ENCODE assay signal across 11 cellular contexts in the genomic region with DNA sequence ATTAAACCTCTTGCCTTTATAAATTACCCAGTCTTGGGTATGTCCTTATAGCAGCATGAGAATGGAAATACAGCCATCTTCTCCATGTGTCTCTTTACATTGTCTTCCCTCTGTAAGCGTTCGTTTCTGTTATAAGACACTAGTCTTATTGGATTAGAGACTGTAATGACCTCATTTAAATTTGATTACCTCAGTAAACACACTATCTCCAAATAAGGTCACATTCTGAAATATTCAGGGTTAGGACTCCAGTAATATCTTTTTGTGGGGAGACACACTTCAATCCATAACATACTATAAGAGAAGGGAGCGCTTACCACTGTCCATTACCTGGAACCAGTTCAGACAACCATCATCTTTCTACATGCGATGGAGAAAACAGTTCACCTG. TPM values are rescaled to one million over a fixed set of nuclear protein-coding genes. Genes with fewer than 3 reads are reported as not detected.
DNase-seq lines count a peak whose midpoint lies in the region; ATAC-seq and TF ChIP-seq lines count a peak whose summit lies in the region.
"Had no signal": no experiment of that assay in that cellular context is flagged by ENCODE, and none has a peak within 500 bp of the region (broad histone marks: within the 10 kb centered on the region; RNA-seq: fewer than 3 reads in every experiment).

No MANE protein-coding gene starts in this region.

- no peak for DNase-seq in CD4-positive, alpha-beta T cell
- DNase-seq in memory B cell (ENCODE audit: low spot score in 2 of 2) (no peak), adrenal gland (no peak), NCI-H1048 (lab: John Stamatoyannopoulos, UW) (no peak), foreskin fibroblast (no peak)
- DNase-seq: aorta, left ventricle myocardium inferior, posterior cingulate gyrus had no signal

- POLR2A ChIA-PET in CD4-positive, alpha-beta T cell (lab: Charles Lee) = interaction anchor here (0.7 to 11.8 kb wide), 20 partner anchors 8 to 602 kb away, joined by 3 to 323 read pairs (median 6); partner anchors contain the start of genes BBX, CD47 and IFT57

- peak overlapping the region; percentile 93 for H3K27ac ChIP-seq in CD4-positive, alpha-beta T cell (ENCODE audit: low read depth, low read length)
- H3K27ac ChIP-seq in adrenal gland = no peak overlapping the region
- H3K27ac ChIP-seq: left ventricle myocardium inferior had no signal

- H3K4me1 Mint-ChIP-seq in CD4-positive, alpha-beta T cell (ENCODE audit: low read depth) = peaks cover 75% of the 10 kb centered on the region
- H3K4me1 Mint-ChIP-seq in T-helper 1 cell treated with Interleukin-12 subunit alpha and Interleukin-12 subunit beta and Interleukin-4 antibody, amounts not matched to agents 30 μg/mL and 1 μg/mL, for 36 hours (ENCODE audit: low read depth) = peaks cover 53% of the 10 kb centered on the region
- peaks cover 59% of the 10 kb centered on the region for H3K4me1 Mint-ChIP-seq in memory B cell

- no peak for TF ChIP-seq CTCF in CD4-positive, alpha-beta T cell (IDR thresholded peaks at IDR 0.05)
- TF ChIP-seq CTCF in adrenal gland (IDR thresholded peaks at IDR 0.05) (no peak), foreskin fibroblast (IDR thresholded peaks at IDR 0.05; ENCODE audit: low read depth, low read length) (no peak)

- H3K4me3 ChIP-seq in adrenal gland (no peak overlapping the region), foreskin fibroblast (ENCODE audit: low read depth in 1 of 2, low read length in 2 of 2) (no peak overlapping the region)
- H3K4me3 ChIP-seq: left ventricle myocardium inferior had no signal

- CTCF ChIA-PET in CD4-positive, alpha-beta T cell (lab: Charles Lee) = interaction anchor here (1.2 to 2.2 kb wide), 2 partner anchors 32 to 33 kb away, joined by 4 to 6 read pairs; no protein-coding TSS in a partner anchor

- H3K27ac Mint-ChIP-seq in CD4-positive, alpha-beta T cell = peak overlapping the region; percentile 95
- H3K27ac Mint-ChIP-seq in T-helper 1 cell treated with Interleukin-12 subunit alpha and Interleukin-12 subunit beta and Interleukin-4 antibody, amounts not matched to agents 30 μg/mL and 1 μg/mL, for 36 hours = peak overlapping the region; percentile 100
- H3K27ac Mint-ChIP-seq in memory B cell = peak overlapping the region; percentile 100

- peaks cover 16% of the 10 kb centered on the region for H3K36me3 Mint-ChIP-seq in CD4-positive, alpha-beta T cell (ENCODE audit: low read depth)
- H3K36me3 Mint-ChIP-seq in T-helper 1 cell treated with Interleukin-12 subunit alpha and Interleukin-12 subunit beta and Interleukin-4 antibody, amounts not matched to agents 30 μg/mL and 1 μg/mL, for 36 hours (ENCODE audit: low read depth) = peaks cover 29% of the 10 kb centered on the region
- H3K36me3 Mint-ChIP-seq in memory B cell = peaks cover 15% of the 10 kb centered on the region

- WGBS in adrenal gland, 4 donors = 83 to 89% (median 85%) methylated on average over 4 of the region's 4 CpGs

- ATAC-seq in CD4-positive, alpha-beta T cell (ENCODE audit: poor library complexity) = peak; percentile 47
- ATAC-seq in GM21526 (IDR thresholded peaks at IDR 0.05; ENCODE audit: low FRiP score, unreplicated experiment) (peak; percentile 0), memory B cell (ENCODE audit: low read depth) (peak; percentile 0), HG02852 (IDR thresholded peaks at IDR 0.05; ENCODE audit: unreplicated experiment) (no peak)

- H3K27me3 Mint-ChIP-seq in CD4-positive, alpha-beta T cell = no peaks in the 10 kb centered on the region
- peaks cover 3% of the 10 kb centered on the region for H3K27me3 Mint-ChIP-seq in T-helper 1 cell treated with Interleukin-12 subunit alpha and Interleukin-12 subunit beta and Interleukin-4 antibody, amounts not matched to agents 30 μg/mL and 1 μg/mL, for 36 hours (ENCODE audit: low read depth)
- H3K27me3 Mint-ChIP-seq in memory B cell = no peaks in the 10 kb centered on the region

- no peaks in the 10 kb centered on the region for H3K36me3 ChIP-seq in adrenal gland (replicated peaks in 1 of 2)
- H3K36me3 ChIP-seq: left ventricle myocardium inferior had no signal

- no peaks in the 10 kb centered on the region for H3K27me3 ChIP-seq in CD4-positive, alpha-beta T cell (ENCODE audit: control insufficient read depth, insufficient read depth, low read length)
- H3K27me3 ChIP-seq in adrenal gland = no peaks in the 10 kb centered on the region

- no peak for TF ChIP-seq POLR2A in adrenal gland (IDR thresholded peaks at IDR 0.05)

- peak overlapping the region; percentile 87 for H3K4me3 Mint-ChIP-seq in CD4-positive, alpha-beta T cell
- peak overlapping the region; percentile 90 for H3K4me3 Mint-ChIP-seq in T-helper 1 cell treated with Interleukin-12 subunit alpha and Interleukin-12 subunit beta and Interleukin-4 antibody, amounts not matched to agents 30 μg/mL and 1 μg/mL, for 36 hours
- peak overlapping the region; percentile 87 for H3K4me3 Mint-ChIP-seq in memory B cell

- intact Hi-C loops in CD4-positive, alpha-beta T cell (cut with DNase I, micrococcal nuclease) = loop anchor here (1.0 to 10.0 kb wide), 4 partner anchors 35 to 460 kb away; partner anchors contain the start of genes CIP2A (in 2 of the 2), DZIP3 (in 2 of the 2) and IFT57 (in 1 of the 2)
- intact Hi-C loops in adrenal gland (cut with DNase I) = no loop called here

- H3K9me3 Mint-ChIP-seq in CD4-positive, alpha-beta T cell = peaks cover 6% of the 10 kb centered on the region
- H3K9me3 Mint-ChIP-seq in T-helper 1 cell treated with Interleukin-12 subunit alpha and Interleukin-12 subunit beta and Interleukin-4 antibody, amounts not matched to agents 30 μg/mL and 1 μg/mL, for 36 hours = peaks cover 11% of the 10 kb centered on the region
- H3K9me3 Mint-ChIP-seq in memory B cell = peaks cover 2% of the 10 kb centered on the region

- no peaks in the 10 kb centered on the region for H3K9me3 ChIP-seq in CD4-positive, alpha-beta T cell (ENCODE audit: control insufficient read depth, low read length)
- H3K9me3 ChIP-seq in adrenal gland (replicated peaks in 1 of 3) = no peaks in the 10 kb centered on the region
- H3K9me3 ChIP-seq: left ventricle myocardium inferior had no signal

- no peaks in the 10 kb centered on the region for H3K4me1 ChIP-seq in adrenal gland (replicated peaks in 1 of 2)
- H3K4me1 ChIP-seq: left ventricle myocardium inferior had no signal

RNA-seq across cellular contexts. Expression of gene CD47, which starts 34.3 kb away (rescaled TPM):
- total RNA-seq in CD4-positive, alpha-beta T cell = 100 to 1,000 TPM; 166 to 170 TPM
- total RNA-seq in adrenal gland = 100 to 1,000 TPM in 2 of 8 donors, 10 to 100 TPM in 6; 56.5 to 108 (median 82.9) TPM
- polyA plus RNA-seq in adrenal gland = 10 to 100 TPM; 24.2 to 60.6 (median 37.6) TPM

Comparison
In these comparisons a context has a peak if more than half of its experiments do, and no peak if none do; other contexts are left out.
1. intact Hi-C loops: an anchor here in CD4-positive, alpha-beta T cell (1.0 to 10.0 kb wide); none called in adrenal gland.